ENCODE assay signal across 8 cellular contexts in genomic region chr6:134373282-134373922, GRCh38. TPM values are rescaled to one million over a fixed set of nuclear protein-coding genes. Genes with fewer than 3 reads are reported as not detected.
DNase-seq lines count a peak whose midpoint lies in the region; ATAC-seq and TF ChIP-seq lines count a peak whose summit lies in the region.

No MANE protein-coding gene starts in this region.

- H3K36me3 Mint-ChIP-seq in activated T-helper 17 cell treated with anti-CD3 and anti-CD28 coated beads, Interleukin-2, amount 50 U/mL, for 72 hours (ENCODE audit: low read depth), result no peaks in the 10 kb centered on the region

- peak overlapping the region; percentile 25 to 73 for H3K27ac ChIP-seq in thoracic aorta

- ATAC-seq in GM19468 (IDR thresholded peaks at IDR 0.05; ENCODE audit: extremely low read depth, unreplicated experiment) (peak; percentile 76), HG03521 (IDR thresholded peaks at IDR 0.05; ENCODE audit: unreplicated experiment) (peak; percentile 87), thoracic aorta (ENCODE audit: insufficient number of reproducible peaks, low FRiP score, low read depth) (peak; percentile 86)
- ATAC-seq in activated T-helper 17 cell treated with anti-CD3 and anti-CD28 coated beads, Interleukin-2, amount 50 U/mL, for 72 hours (replicated peaks), result peak; percentile 89

- no peaks in the 10 kb centered on the region for H3K36me3 ChIP-seq in thoracic aorta

- H3K4me3 Mint-ChIP-seq in activated T-helper 17 cell treated with anti-CD3 and anti-CD28 coated beads, Interleukin-2, amount 50 U/mL, for 72 hours, result peak overlapping the region; percentile 65

- no peaks in the 10 kb centered on the region for H3K9me3 ChIP-seq in thoracic aorta

- H3K4me1 Mint-ChIP-seq in activated T-helper 17 cell treated with anti-CD3 and anti-CD28 coated beads, Interleukin-2, amount 50 U/mL, for 72 hours, result peaks cover 30% of the 10 kb centered on the region

- H3K4me1 ChIP-seq in thoracic aorta (ENCODE audit: control insufficient read depth in 1 of 2, low read depth in 2 of 2), result peaks cover 20 to 39% of the 10 kb centered on the region in 2 donors

- H3K4me3 ChIP-seq in thoracic aorta, result peak overlapping the region; percentile 15

- H3K27me3 Mint-ChIP-seq in activated T-helper 17 cell treated with anti-CD3 and anti-CD28 coated beads, Interleukin-2, amount 50 U/mL, for 72 hours, result no peaks in the 10 kb centered on the region

- DNase-seq in Daoy (ENCODE audit: low read depth) (peak; percentile 72), hepatic stellate cell (ENCODE audit: low spot score) (peak; percentile 55), thoracic aorta (ENCODE audit: low spot score) (peak; percentile 22), NCI-H1694 treated with DMSO at 0.1 percent for 48 hours (lab: John Stamatoyannopoulos, UW) (no peak)
- DNase-seq in activated CD4-positive, alpha-beta T cell treated with anti-CD3 and anti-CD28 coated beads, Interleukin-2, amount 50 U/mL, for 1 hour, result no peak

- H3K27me3 ChIP-seq in thoracic aorta (replicated peaks; ENCODE audit: insufficient read depth), result no peaks in the 10 kb centered on the region

- peak overlapping the region; percentile 67 for H3K27ac Mint-ChIP-seq in activated T-helper 17 cell treated with anti-CD3 and anti-CD28 coated beads, Interleukin-2, amount 50 U/mL, for 72 hours

- H3K9me3 Mint-ChIP-seq in activated T-helper 17 cell treated with anti-CD3 and anti-CD28 coated beads, Interleukin-2, amount 50 U/mL, for 72 hours, result peaks cover 6% of the 10 kb centered on the region

- no peak for TF ChIP-seq CTCF in thoracic aorta (IDR thresholded peaks at IDR 0.05)

RNA-seq across cellular contexts. Expression of gene SGK1, which starts 55.5 kb away (rescaled TPM):
- 40.9 and 41.1 TPM in 2 replicates for total RNA-seq in Daoy (2014; rRNA removed; shearing (Covaris generic))
- 10 to 100 TPM; 29.7 to 51.5 TPM for total RNA-seq in activated T-helper 17 cell treated with anti-CD3 and anti-CD28 coated beads, Interleukin-2, amount 50 U/mL, for 72 hours
- 10 to 100 TPM; 67.3 to 97.5 TPM for total RNA-seq in thoracic aorta

Comparison
In these comparisons a context has a peak if more than half of its experiments do, and no peak if none do; other contexts are left out.
1. DNase-seq: peak in Daoy (single experiment), hepatic stellate cell (single experiment) and thoracic aorta (single experiment); none in NCI-H1694 treated with DMSO at 0.1 percent for 48 hours (single experiment) and activated CD4-positive, alpha-beta T cell treated with anti-CD3 and anti-CD28 coated beads, Interleukin-2, amount 50 U/mL, for 1 hour (single experiment).
2. Peak in every context shown above with its lines, with median percentiles within 50 percentile points of each other: ATAC-seq.